Comparison of ENCODE assay signal across 1 cellular context in the genomic region with DNA sequence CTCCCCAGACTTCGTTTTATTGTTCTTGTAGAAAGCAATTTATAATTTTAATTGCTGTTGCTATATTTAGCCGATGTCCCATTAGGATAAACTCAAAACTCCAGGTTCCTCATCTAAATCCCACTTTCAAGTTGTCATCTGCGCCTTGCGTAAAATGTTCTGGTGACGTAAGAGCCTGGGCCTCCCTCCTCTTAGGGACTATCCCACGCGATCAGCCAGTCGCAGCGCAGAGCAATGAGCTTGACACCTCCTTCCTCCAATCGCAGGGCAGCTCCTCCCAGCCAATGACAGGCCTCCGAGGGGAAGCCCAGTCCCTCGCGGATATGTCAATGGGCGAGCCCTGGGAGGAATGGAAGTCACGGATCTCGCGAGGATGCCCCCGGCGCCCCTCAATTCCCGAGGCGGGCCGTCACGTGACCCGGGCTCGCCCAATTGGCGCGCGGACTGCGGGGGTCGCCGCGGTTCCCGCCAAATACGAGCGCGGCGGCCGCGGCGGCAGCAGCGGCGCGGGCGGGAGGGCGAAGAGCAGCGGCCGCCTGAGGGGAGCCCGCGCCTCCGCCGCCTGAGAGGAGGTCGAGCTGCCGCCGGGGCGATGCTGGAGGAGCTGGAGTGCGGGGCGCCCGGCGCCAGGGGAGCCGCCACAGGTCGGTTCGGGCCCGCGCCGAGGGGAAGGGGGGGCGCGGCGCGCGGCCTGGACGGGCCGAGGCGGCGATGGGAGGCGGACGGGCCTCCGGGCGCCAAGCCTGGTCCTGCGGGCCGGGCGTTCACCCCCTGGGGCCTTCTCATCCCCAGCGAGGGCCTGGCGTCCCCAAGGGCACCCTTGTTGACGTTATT.
A peak's percentile ranks its signal among the peaks of the same experiment; 100 is the strongest.
TF ChIP-seq lines count a peak whose summit lies in the region.

A gene with protein sequence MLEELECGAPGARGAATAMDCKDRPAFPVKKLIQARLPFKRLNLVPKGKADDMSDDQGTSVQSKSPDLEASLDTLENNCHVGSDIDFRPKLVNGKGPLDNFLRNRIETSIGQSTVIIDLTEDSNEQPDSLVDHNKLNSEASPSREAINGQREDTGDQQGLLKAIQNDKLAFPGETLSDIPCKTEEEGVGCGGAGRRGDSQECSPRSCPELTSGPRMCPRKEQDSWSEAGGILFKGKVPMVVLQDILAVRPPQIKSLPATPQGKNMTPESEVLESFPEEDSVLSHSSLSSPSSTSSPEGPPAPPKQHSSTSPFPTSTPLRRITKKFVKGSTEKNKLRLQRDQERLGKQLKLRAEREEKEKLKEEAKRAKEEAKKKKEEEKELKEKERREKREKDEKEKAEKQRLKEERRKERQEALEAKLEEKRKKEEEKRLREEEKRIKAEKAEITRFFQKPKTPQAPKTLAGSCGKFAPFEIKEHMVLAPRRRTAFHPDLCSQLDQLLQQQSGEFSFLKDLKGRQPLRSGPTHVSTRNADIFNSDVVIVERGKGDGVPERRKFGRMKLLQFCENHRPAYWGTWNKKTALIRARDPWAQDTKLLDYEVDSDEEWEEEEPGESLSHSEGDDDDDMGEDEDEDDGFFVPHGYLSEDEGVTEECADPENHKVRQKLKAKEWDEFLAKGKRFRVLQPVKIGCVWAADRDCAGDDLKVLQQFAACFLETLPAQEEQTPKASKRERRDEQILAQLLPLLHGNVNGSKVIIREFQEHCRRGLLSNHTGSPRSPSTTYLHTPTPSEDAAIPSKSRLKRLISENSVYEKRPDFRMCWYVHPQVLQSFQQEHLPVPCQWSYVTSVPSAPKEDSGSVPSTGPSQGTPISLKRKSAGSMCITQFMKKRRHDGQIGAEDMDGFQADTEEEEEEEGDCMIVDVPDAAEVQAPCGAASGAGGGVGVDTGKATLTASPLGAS (plus strand): TSS at position 470 of the 834 bp plus-strand sequence. CDS start 123 bp downstream, at position 593.

TF ChIP-seq in GM12878, 131 proteins besides CTCF, POLR2A, EP300 and RAD21 (continued from another document and continues in another):
- TF ChIP-seq, protein P1, sequence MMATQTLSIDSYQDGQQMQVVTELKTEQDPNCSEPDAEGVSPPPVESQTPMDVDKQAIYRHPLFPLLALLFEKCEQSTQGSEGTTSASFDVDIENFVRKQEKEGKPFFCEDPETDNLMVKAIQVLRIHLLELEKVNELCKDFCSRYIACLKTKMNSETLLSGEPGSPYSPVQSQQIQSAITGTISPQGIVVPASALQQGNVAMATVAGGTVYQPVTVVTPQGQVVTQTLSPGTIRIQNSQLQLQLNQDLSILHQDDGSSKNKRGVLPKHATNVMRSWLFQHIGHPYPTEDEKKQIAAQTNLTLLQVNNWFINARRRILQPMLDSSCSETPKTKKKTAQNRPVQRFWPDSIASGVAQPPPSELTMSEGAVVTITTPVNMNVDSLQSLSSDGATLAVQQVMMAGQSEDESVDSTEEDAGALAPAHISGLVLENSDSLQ (IDR thresholded peaks at IDR 0.05): peak; percentile 99
- peak; percentile 98 for TF ChIP-seq RAD51 (IDR thresholded peaks at IDR 0.05)
- no peak for TF ChIP-seq RFX5 (IDR thresholded peaks at IDR 0.05; ENCODE audit: low read depth, low read length)
- no peak for TF ChIP-seq STAT3 (IDR thresholded peaks at IDR 0.05; ENCODE audit: low read depth, low read length)
- TF ChIP-seq, protein P2, sequence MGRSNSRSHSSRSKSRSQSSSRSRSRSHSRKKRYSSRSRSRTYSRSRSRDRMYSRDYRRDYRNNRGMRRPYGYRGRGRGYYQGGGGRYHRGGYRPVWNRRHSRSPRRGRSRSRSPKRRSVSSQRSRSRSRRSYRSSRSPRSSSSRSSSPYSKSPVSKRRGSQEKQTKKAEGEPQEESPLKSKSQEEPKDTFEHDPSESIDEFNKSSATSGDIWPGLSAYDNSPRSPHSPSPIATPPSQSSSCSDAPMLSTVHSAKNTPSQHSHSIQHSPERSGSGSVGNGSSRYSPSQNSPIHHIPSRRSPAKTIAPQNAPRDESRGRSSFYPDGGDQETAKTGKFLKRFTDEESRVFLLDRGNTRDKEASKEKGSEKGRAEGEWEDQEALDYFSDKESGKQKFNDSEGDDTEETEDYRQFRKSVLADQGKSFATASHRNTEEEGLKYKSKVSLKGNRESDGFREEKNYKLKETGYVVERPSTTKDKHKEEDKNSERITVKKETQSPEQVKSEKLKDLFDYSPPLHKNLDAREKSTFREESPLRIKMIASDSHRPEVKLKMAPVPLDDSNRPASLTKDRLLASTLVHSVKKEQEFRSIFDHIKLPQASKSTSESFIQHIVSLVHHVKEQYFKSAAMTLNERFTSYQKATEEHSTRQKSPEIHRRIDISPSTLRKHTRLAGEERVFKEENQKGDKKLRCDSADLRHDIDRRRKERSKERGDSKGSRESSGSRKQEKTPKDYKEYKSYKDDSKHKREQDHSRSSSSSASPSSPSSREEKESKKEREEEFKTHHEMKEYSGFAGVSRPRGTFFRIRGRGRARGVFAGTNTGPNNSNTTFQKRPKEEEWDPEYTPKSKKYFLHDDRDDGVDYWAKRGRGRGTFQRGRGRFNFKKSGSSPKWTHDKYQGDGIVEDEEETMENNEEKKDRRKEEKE (IDR thresholded peaks at IDR 0.05): no peak
- TF ChIP-seq BRCA1 (IDR thresholded peaks at IDR 0.05; ENCODE audit: low read depth, low read length): peak; percentile 99
- TF ChIP-seq, protein P3, sequence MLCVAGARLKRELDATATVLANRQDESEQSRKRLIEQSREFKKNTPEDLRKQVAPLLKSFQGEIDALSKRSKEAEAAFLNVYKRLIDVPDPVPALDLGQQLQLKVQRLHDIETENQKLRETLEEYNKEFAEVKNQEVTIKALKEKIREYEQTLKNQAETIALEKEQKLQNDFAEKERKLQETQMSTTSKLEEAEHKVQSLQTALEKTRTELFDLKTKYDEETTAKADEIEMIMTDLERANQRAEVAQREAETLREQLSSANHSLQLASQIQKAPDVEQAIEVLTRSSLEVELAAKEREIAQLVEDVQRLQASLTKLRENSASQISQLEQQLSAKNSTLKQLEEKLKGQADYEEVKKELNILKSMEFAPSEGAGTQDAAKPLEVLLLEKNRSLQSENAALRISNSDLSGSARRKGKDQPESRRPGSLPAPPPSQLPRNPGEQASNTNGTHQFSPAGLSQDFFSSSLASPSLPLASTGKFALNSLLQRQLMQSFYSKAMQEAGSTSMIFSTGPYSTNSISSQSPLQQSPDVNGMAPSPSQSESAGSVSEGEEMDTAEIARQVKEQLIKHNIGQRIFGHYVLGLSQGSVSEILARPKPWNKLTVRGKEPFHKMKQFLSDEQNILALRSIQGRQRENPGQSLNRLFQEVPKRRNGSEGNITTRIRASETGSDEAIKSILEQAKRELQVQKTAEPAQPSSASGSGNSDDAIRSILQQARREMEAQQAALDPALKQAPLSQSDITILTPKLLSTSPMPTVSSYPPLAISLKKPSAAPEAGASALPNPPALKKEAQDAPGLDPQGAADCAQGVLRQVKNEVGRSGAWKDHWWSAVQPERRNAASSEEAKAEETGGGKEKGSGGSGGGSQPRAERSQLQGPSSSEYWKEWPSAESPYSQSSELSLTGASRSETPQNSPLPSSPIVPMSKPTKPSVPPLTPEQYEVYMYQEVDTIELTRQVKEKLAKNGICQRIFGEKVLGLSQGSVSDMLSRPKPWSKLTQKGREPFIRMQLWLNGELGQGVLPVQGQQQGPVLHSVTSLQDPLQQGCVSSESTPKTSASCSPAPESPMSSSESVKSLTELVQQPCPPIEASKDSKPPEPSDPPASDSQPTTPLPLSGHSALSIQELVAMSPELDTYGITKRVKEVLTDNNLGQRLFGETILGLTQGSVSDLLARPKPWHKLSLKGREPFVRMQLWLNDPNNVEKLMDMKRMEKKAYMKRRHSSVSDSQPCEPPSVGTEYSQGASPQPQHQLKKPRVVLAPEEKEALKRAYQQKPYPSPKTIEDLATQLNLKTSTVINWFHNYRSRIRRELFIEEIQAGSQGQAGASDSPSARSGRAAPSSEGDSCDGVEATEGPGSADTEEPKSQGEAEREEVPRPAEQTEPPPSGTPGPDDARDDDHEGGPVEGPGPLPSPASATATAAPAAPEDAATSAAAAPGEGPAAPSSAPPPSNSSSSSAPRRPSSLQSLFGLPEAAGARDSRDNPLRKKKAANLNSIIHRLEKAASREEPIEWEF (IDR thresholded peaks at IDR 0.05; ENCODE audit: insufficient replicate concordance, low read depth, low read length): no peak
- TF ChIP-seq ZNF217 (IDR thresholded peaks at IDR 0.05): 0 out of 2 replicates have a peak, but pooled peaks have one; percentile 16
- no peak for TF ChIP-seq RBBP5 (conservative IDR thresholded peaks at IDR 0.05)
- peak; percentile 69 to 98; a peak in 3 of 4 replicates for TF ChIP-seq BHLHE40 (IDR thresholded peaks at IDR 0.05; ENCODE audit: borderline replicate concordance in 1 of 2, low read depth in 2 of 2, low read length in 1 of 2)
- TF ChIP-seq SMC3 (IDR thresholded peaks at IDR 0.05; ENCODE audit: borderline replicate concordance, low read length): no peak
- peak; percentile 95 for TF ChIP-seq CBFB (IDR thresholded peaks at IDR 0.05; ENCODE audit: low read depth)
- TF ChIP-seq NFYA (IDR thresholded peaks at IDR 0.05; ENCODE audit: borderline replicate concordance, low read depth, low read length): peak; percentile 30; the same call in 1 of the 2 replicates
- TF ChIP-seq SUPT20H (IDR thresholded peaks at IDR 0.05; ENCODE audit: borderline replicate concordance, control insufficient read depth, low read depth, low read length): no peak
- TF ChIP-seq, protein P4, sequence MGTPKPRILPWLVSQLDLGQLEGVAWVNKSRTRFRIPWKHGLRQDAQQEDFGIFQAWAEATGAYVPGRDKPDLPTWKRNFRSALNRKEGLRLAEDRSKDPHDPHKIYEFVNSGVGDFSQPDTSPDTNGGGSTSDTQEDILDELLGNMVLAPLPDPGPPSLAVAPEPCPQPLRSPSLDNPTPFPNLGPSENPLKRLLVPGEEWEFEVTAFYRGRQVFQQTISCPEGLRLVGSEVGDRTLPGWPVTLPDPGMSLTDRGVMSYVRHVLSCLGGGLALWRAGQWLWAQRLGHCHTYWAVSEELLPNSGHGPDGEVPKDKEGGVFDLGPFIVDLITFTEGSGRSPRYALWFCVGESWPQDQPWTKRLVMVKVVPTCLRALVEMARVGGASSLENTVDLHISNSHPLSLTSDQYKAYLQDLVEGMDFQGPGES (IDR thresholded peaks at IDR 0.05): peak; percentile 95
- TF ChIP-seq, protein P5, sequence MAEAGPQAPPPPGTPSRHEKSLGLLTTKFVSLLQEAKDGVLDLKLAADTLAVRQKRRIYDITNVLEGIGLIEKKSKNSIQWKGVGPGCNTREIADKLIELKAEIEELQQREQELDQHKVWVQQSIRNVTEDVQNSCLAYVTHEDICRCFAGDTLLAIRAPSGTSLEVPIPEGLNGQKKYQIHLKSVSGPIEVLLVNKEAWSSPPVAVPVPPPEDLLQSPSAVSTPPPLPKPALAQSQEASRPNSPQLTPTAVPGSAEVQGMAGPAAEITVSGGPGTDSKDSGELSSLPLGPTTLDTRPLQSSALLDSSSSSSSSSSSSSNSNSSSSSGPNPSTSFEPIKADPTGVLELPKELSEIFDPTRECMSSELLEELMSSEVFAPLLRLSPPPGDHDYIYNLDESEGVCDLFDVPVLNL (IDR thresholded peaks at IDR 0.05; ENCODE audit: low read depth, low read length): peak; percentile 90
- TF ChIP-seq POU2F2 (IDR thresholded peaks at IDR 0.05; ENCODE audit: borderline replicate concordance, low read depth, low read length): no peak
- TF ChIP-seq RB1 (IDR thresholded peaks at IDR 0.05; ENCODE audit: borderline replicate concordance): peak; percentile 99; the same call in 1 of the 2 replicates
- TF ChIP-seq HCFC1 (IDR thresholded peaks at IDR 0.05; ENCODE audit: low read length): peak; percentile 47; the same call in 1 of the 2 replicates
- TF ChIP-seq MYC (IDR thresholded peaks at IDR 0.05; ENCODE audit: insufficient read depth, insufficient read length, insufficient replicate concordance, low read length, severe bottlenecking): no peak
- no peak for TF ChIP-seq SPI1 (IDR thresholded peaks at IDR 0.05; ENCODE audit: borderline replicate concordance, insufficient read depth, low read depth, low read length)
- TF ChIP-seq JUND (IDR thresholded peaks at IDR 0.05; ENCODE audit: low read depth, low read length): no peak
- no peak for TF ChIP-seq ETV6 (conservative IDR thresholded peaks at IDR 0.05 in 1 of 2, IDR thresholded peaks at IDR 0.05 in 1 of 2; ENCODE audit: borderline replicate concordance in 1 of 2, low read depth in 1 of 2)
- TF ChIP-seq SP1 (IDR thresholded peaks at IDR 0.05; ENCODE audit: low read depth, low read length): peak; percentile 98
- peak; percentile 69; the same call in 1 of the 2 replicates for TF ChIP-seq EED (IDR thresholded peaks at IDR 0.05; ENCODE audit: low read depth)
- TF ChIP-seq ZNF24 (IDR thresholded peaks at IDR 0.05): no peak
- no peak for TF ChIP-seq RUNX3 (IDR thresholded peaks at IDR 0.05; ENCODE audit: low read length)
- 0 out of 2 replicates have a peak, but pooled peaks have one; percentile 59 for TF ChIP-seq MEF2A (IDR thresholded peaks at IDR 0.05; ENCODE audit: insufficient read depth, low read depth, low read length)
- TF ChIP-seq SIX5 (IDR thresholded peaks at IDR 0.05; ENCODE audit: low read depth, low read length, severe bottlenecking): no peak
- peak; percentile 66 for TF ChIP-seq SMAD1 (IDR thresholded peaks at IDR 0.05; ENCODE audit: low read depth, partially characterized antibody)
- no peak for TF ChIP-seq HDAC6 (IDR thresholded peaks at IDR 0.05; ENCODE audit: unreplicated experiment)
- TF ChIP-seq ESRRA (IDR thresholded peaks at IDR 0.05; ENCODE audit: low read length): no peak
- no peak for TF ChIP-seq ZBED1 (IDR thresholded peaks at IDR 0.05; ENCODE audit: borderline replicate concordance)
- TF ChIP-seq PAX8 (IDR thresholded peaks at IDR 0.05): no peak
- no peak for TF ChIP-seq KAT2A (conservative IDR thresholded peaks at IDR 0.05; ENCODE audit: control insufficient read depth, low read depth, low read length)
- TF ChIP-seq, protein P6, sequence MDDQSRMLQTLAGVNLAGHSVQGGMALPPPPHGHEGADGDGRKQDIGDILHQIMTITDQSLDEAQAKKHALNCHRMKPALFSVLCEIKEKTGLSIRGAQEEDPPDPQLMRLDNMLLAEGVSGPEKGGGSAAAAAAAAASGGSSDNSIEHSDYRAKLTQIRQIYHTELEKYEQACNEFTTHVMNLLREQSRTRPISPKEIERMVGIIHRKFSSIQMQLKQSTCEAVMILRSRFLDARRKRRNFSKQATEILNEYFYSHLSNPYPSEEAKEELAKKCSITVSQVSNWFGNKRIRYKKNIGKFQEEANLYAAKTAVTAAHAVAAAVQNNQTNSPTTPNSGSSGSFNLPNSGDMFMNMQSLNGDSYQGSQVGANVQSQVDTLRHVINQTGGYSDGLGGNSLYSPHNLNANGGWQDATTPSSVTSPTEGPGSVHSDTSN (IDR thresholded peaks at IDR 0.05; ENCODE audit: insufficient replicate concordance, low read depth, low read length): peak; percentile 98
- no peak; the same call in 1 of the 2 replicates for TF ChIP-seq TAF1 (IDR thresholded peaks at IDR 0.05; ENCODE audit: borderline replicate concordance, low read depth, low read length)
- TF ChIP-seq EZH2 (IDR thresholded peaks at IDR 0.05; ENCODE audit: borderline replicate concordance, control insufficient read depth, low read depth, low read length): no peak
- TF ChIP-seq, protein P7, sequence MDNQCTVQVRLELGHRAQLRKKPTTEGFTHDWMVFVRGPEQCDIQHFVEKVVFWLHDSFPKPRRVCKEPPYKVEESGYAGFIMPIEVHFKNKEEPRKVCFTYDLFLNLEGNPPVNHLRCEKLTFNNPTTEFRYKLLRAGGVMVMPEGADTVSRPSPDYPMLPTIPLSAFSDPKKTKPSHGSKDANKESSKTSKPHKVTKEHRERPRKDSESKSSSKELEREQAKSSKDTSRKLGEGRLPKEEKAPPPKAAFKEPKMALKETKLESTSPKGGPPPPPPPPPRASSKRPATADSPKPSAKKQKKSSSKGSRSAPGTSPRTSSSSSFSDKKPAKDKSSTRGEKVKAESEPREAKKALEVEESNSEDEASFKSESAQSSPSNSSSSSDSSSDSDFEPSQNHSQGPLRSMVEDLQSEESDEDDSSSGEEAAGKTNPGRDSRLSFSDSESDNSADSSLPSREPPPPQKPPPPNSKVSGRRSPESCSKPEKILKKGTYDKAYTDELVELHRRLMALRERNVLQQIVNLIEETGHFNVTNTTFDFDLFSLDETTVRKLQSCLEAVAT (IDR thresholded peaks at IDR 0.05): 0 out of 2 replicates have a peak, but pooled peaks have one; percentile 22
